18 cellular contexts compared by ENCODE assay signal in genomic region chr4:158588777-158589176, GRCh38.
"Had no signal": no experiment of that assay in that cellular context is flagged by ENCODE, and none has a peak within 500 bp of the region (broad histone marks: within the 10 kb centered on the region; RNA-seq: fewer than 3 reads in every experiment).

No MANE protein-coding gene starts in this region.

- H3K36me3 ChIP-seq: esophagus muscularis mucosa, right atrium auricular region, sigmoid colon, stomach had no signal

- H3K27ac ChIP-seq: epithelial cell of prostate, esophagus muscularis mucosa, foreskin keratinocyte, right atrium auricular region, sigmoid colon, skin epidermis, stomach had no signal

- H3K4me3 ChIP-seq: esophagus muscularis mucosa, mucosa of descending colon, right atrium auricular region, sigmoid colon, skin epidermis, stomach had no signal

- ATAC-seq: foreskin keratinocyte; mucosa of descending colon; naive thymus-derived CD8-positive, alpha-beta T cell had no signal

- H3K27me3 ChIP-seq: esophagus muscularis mucosa, foreskin keratinocyte, right atrium auricular region, sigmoid colon, stomach had no signal

- DNase-seq: effector memory CD4-positive, alpha-beta T cell; foreskin keratinocyte; kidney glomerular epithelial cell; mammary epithelial cell; mucosa of descending colon; naive thymus-derived CD8-positive, alpha-beta T cell; posterior cingulate gyrus; sigmoid colon; stimulated activated CD4-positive, alpha-beta T cell treated with anti-CD3 and anti-CD28 coated beads, Interleukin-12 subunit alpha, Interleukin-12 subunit beta, amount 100 ng/mL, for 4 hours; stimulated activated naive CD4-positive, alpha-beta T cell; stomach; substantia nigra had no signal

- H3K9me3 ChIP-seq: esophagus muscularis mucosa, mucosa of descending colon, right atrium auricular region, sigmoid colon, stomach had no signal

- FAIRE-seq: endometrium, islet of Langerhans had no signal

- H3K4me1 ChIP-seq: esophagus muscularis mucosa, foreskin keratinocyte, right atrium auricular region, sigmoid colon, stomach had no signal
